12 cellular contexts compared by ENCODE assay signal in genomic region chr13:110518150-110518525, GRCh38.
"Had no signal": no experiment of that assay in that cellular context is flagged by ENCODE, and none has a peak within 500 bp of the region (broad histone marks: within the 10 kb centered on the region; RNA-seq: fewer than 3 reads in every experiment).

No MANE protein-coding gene starts in this region.

- H3K4me1 Mint-ChIP-seq: central memory CD8-positive, alpha-beta T cell had no signal

- H3K27ac Mint-ChIP-seq: activated naive CD8-positive, alpha-beta T cell treated with anti-CD3 and anti-CD28 coated beads, Interleukin-2, amount 10 ng/mL, durations not matched to agents 7 days and 5 days; natural killer cell treated with Interleukin-12 subunit alpha and Interleukin-12 subunit beta and Interleukin-15 and Interleukin-18, amount 100 ng/mL, for 72 hours; stimulated activated naive CD8-positive, alpha-beta T cell treated with anti-CD3 and anti-CD28 coated beads, Interleukin-15, amount 100 ng/mL, for 72 hours had no signal

- H3K4me3 ChIP-seq: mucosa of descending colon, prostate gland had no signal

- H3K9me3 Mint-ChIP-seq: activated naive CD8-positive, alpha-beta T cell treated with anti-CD3 and anti-CD28 coated beads, Interleukin-2, amount 10 ng/mL, durations not matched to agents 7 days and 5 days; central memory CD8-positive, alpha-beta T cell; natural killer cell treated with Interleukin-12 subunit alpha and Interleukin-12 subunit beta and Interleukin-15 and Interleukin-18, amount 100 ng/mL, for 72 hours; stimulated activated naive CD8-positive, alpha-beta T cell treated with anti-CD3 and anti-CD28 coated beads, Interleukin-15, amount 100 ng/mL, for 72 hours had no signal

- H3K36me3 ChIP-seq: prostate gland had no signal

- ATAC-seq: natural killer cell treated with Interleukin-12 subunit alpha and Interleukin-12 subunit beta and Interleukin-15 and Interleukin-18, amount 100 ng/mL, for 72 hours; stimulated activated naive CD8-positive, alpha-beta T cell treated with anti-CD3 and anti-CD28 coated beads, Interleukin-15, amount 100 ng/mL, for 72 hours had no signal

- H3K36me3 Mint-ChIP-seq: activated naive CD8-positive, alpha-beta T cell treated with anti-CD3 and anti-CD28 coated beads, Interleukin-2, amount 10 ng/mL, durations not matched to agents 7 days and 5 days; natural killer cell treated with Interleukin-12 subunit alpha and Interleukin-12 subunit beta and Interleukin-15 and Interleukin-18, amount 100 ng/mL, for 72 hours had no signal

- H3K27ac ChIP-seq: brain microvascular endothelial cell, prostate gland had no signal

- H3K27me3 Mint-ChIP-seq: activated naive CD8-positive, alpha-beta T cell treated with anti-CD3 and anti-CD28 coated beads, Interleukin-2, amount 10 ng/mL, durations not matched to agents 7 days and 5 days; stimulated activated naive CD8-positive, alpha-beta T cell treated with anti-CD3 and anti-CD28 coated beads, Interleukin-15, amount 100 ng/mL, for 72 hours had no signal

- H3K9me3 ChIP-seq: mucosa of descending colon, prostate gland had no signal

- DNase-seq: activated CD4-positive, alpha-beta T cell treated with anti-CD3 and anti-CD28 coated beads, Interleukin-2, amount 50 U/mL, for 1 hour; activated CD8-positive, alpha-beta memory T cell treated with anti-CD3 and anti-CD28 coated beads for 24 hours; activated naive CD8-positive, alpha-beta T cell treated with anti-CD3 and anti-CD28 coated beads, Interleukin-2, amount 10 ng/mL, durations not matched to agents 7 days and 5 days; brain microvascular endothelial cell; erythroblast; mammary epithelial cell; nucleus accumbens; stimulated activated naive CD8-positive, alpha-beta T cell treated with anti-CD3 and anti-CD28 coated beads, Interleukin-15, amount 100 ng/mL, for 72 hours had no signal

- H3K4me3 Mint-ChIP-seq: activated naive CD8-positive, alpha-beta T cell treated with anti-CD3 and anti-CD28 coated beads, Interleukin-2, amount 10 ng/mL, durations not matched to agents 7 days and 5 days; central memory CD8-positive, alpha-beta T cell; natural killer cell treated with Interleukin-12 subunit alpha and Interleukin-12 subunit beta and Interleukin-15 and Interleukin-18, amount 100 ng/mL, for 72 hours; stimulated activated naive CD8-positive, alpha-beta T cell treated with anti-CD3 and anti-CD28 coated beads, Interleukin-15, amount 100 ng/mL, for 72 hours had no signal

- H3K27me3 ChIP-seq: brain microvascular endothelial cell had no signal

- H3K4me1 ChIP-seq: prostate gland had no signal
